9 cellular contexts compared by ENCODE assay signal in the genomic region with DNA sequence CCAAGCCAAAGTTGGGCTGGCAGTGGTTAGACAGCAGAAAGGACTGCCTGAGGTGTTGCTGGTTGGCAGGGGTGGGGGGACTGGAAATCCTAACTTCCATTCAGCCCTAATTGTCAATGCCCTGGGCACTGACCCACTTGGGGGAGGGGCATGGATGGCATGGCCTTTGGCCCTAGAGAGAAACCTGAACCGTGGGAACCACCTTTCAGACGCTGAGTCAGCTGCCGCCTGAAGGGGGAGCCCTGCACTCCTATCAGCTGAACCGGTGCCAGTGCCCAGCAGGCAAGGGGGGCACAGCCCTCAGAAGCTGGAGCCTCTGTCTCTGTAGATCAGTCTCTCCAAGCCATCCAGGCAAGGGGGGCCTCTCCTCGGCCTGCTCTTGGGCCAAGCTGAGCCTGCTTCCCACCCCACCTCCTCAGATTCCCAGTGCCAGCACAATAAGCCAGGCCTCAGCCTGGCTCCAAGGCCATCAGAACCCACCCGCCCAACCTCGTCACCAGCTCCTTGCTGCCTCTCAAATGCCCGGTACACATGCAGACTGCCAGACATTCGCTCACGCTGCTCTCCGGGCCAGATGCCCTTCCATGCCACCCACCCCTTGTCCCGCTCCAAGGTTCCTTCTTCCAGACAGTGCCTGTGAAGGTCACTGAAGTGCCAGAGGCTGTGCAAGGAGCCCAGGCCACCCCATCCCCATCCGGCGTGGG. TPM values are rescaled to one million over a fixed set of nuclear protein-coding genes. Genes with fewer than 3 reads are reported as not detected.
DNase-seq lines count a peak whose midpoint lies in the region; ATAC-seq, FAIRE-seq and TF ChIP-seq lines count a peak whose summit lies in the region.
"Had no signal": no experiment of that assay in that cellular context is flagged by ENCODE, and none has a peak within 500 bp of the region (broad histone marks: within the 10 kb centered on the region; RNA-seq: fewer than 3 reads in every experiment).

No MANE protein-coding gene starts in this region.

- TF ChIP-seq CTCF in astrocyte of the cerebellum (IDR thresholded peaks at IDR 0.05; ENCODE audit: low read depth, low read length, missing control alignments) (peak; percentile 70), keratinocyte (optimal IDR thresholded peaks at IDR 0.05 in 1 of 3, IDR thresholded peaks at IDR 0.05 in 1 of 3, conservative IDR thresholded peaks at IDR 0.05 in 1 of 3; ENCODE audit: extremely low read depth in 1 of 3, insufficient read depth in 2 of 3, low read length in 3 of 3) (peak; percentile 73 to 86 (median 78))

- dilution Hi-C loops in keratinocyte (cut with MboI; ENCODE audit: extremely low pct_ligation_motif_present, low sequenced_read_pairs): no loop called here

- ATAC-seq in GM21723 (IDR thresholded peaks at IDR 0.05; ENCODE audit: unreplicated experiment): no peak
- ATAC-seq in HG03095 (IDR thresholded peaks at IDR 0.05; ENCODE audit: unreplicated experiment): no peak

- peaks cover 38% of the 10 kb centered on the region for H3K4me1 ChIP-seq in keratinocyte (ENCODE audit: control insufficient read depth, extremely low read depth, insufficient read depth, low read length)

- H3K36me3 ChIP-seq in keratinocyte (ENCODE audit: control insufficient read depth in 2 of 2, extremely low read depth in 1 of 2, insufficient read depth in 2 of 2, low read length in 2 of 2): peaks cover 36 to 37% of the 10 kb centered on the region in 2 experiments

- peak; percentile 51 for FAIRE-seq in keratinocyte (lab: Jason Lieb, UNC)

- peaks cover 10% of the 10 kb centered on the region for H4K20me1 ChIP-seq in keratinocyte (ENCODE audit: control insufficient read depth, extremely low read depth, insufficient read depth, low read length)

- H3K9me3 ChIP-seq in keratinocyte (ENCODE audit: control insufficient read depth, low read depth, low read length): no peaks in the 10 kb centered on the region

- H3K4me3 ChIP-seq in astrocyte of the cerebellum (ENCODE audit: low read depth, low read length) (no peak overlapping the region), keratinocyte (ENCODE audit: control insufficient read depth in 2 of 3, extremely low read depth in 1 of 3, insufficient read depth in 2 of 3, low read depth in 1 of 3, low read length in 3 of 3) (no peak overlapping the region)

- H3K9me1 ChIP-seq in keratinocyte (ENCODE audit: control insufficient read depth, extremely low read depth, insufficient read depth, low read length): peaks cover 2% of the 10 kb centered on the region

- in situ Hi-C loops in astrocyte of the cerebellum (cut with HindIII; ENCODE audit: low sequenced_read_pairs): no loop called here

- no peaks in the 10 kb centered on the region for H3K27me3 ChIP-seq in keratinocyte (ENCODE audit: control insufficient read depth, extremely low read depth, insufficient read depth, low read length)

- H3K9ac ChIP-seq in keratinocyte (ENCODE audit: control insufficient read depth, extremely low read depth, insufficient read depth, low read length): no peak overlapping the region

- peak overlapping the region; percentile 36 for H3K27ac ChIP-seq in keratinocyte (ENCODE audit: control insufficient read depth, insufficient read depth, low read length)

- H3K4me2 ChIP-seq in keratinocyte (ENCODE audit: control insufficient read depth, extremely low read depth, insufficient read depth, low read depth, low read length): peak overlapping the region; percentile 60

- no peak overlapping the region for H2AFZ ChIP-seq in keratinocyte (ENCODE audit: control insufficient read depth, low read length)

- peaks cover 10% of the 10 kb centered on the region for H3K79me2 ChIP-seq in keratinocyte (ENCODE audit: control insufficient read depth, insufficient read depth, low read length)

- DNase-seq in COLO668 (lab: John Stamatoyannopoulos, UW; ENCODE audit: unreplicated experiment) (peak; percentile 83), HT1080 (ENCODE audit: low read depth) (peak; percentile 48), SKM-1 treated with dmso at 0.1 percent for 144 hours (lab: John Stamatoyannopoulos, UW; ENCODE audit: unreplicated experiment) (peak; percentile 53), astrocyte of the cerebellum (ENCODE audit: low read depth) (no peak), keratinocyte (ENCODE audit: low read depth, low spot score) (no peak)
- DNase-seq in stimulated activated CD4-positive, alpha-beta T cell treated with anti-CD3 and anti-CD28 coated beads, Interleukin-15, amount 100 ng/mL, for 24 hours: peak; percentile 68

RNA-seq across cellular contexts. Expression of gene TINAGL1, which starts 11.6 kb away (rescaled TPM):
- total RNA-seq in HT1080 (2014; rRNA removed; shearing (Covaris generic)): 14.5 and 16.0 TPM in 2 replicates
- polyA plus RNA-seq in HT1080 (2015; cell fraction: cytosol; rRNA removed): 53.4 and 55.5 TPM in 2 replicates
- polyA plus RNA-seq in HT1080 (2015; cell fraction: nucleus; rRNA removed): 50.8 and 58.7 TPM in 2 replicates
- polyA plus RNA-seq in keratinocyte: 189 to 315 TPM (median 275 TPM) in 3 replicates
- polyA plus RNA-seq in keratinocyte (2011; ENCODE audit: low read depth): 26.1 TPM
- 110 and 149 TPM in 2 replicates for polyA plus RNA-seq in keratinocyte (2011; cell fraction: cytosol; rRNA removed)
- 323 and 403 TPM in 2 replicates for polyA plus RNA-seq in keratinocyte (2011; cell fraction: nucleus; rRNA removed)
- polyA plus RNA-seq in keratinocyte (2012; ENCODE audit: low replicate concordance): 93.3 and 275 TPM in 2 replicates
- 198 to 587 TPM (median 223 TPM) in 3 replicates for polyA minus RNA-seq in keratinocyte
- polyA minus RNA-seq in keratinocyte (2011; cell fraction: cytosol; rRNA and poly(A)+ RNA removed): 259 TPM
- 310 and 334 TPM in 2 replicates for polyA minus RNA-seq in keratinocyte (2011; cell fraction: nucleus; rRNA and poly(A)+ RNA removed)

RNA-seq across cellular contexts. Expression of gene HCRTR1, which starts 29.6 kb away (rescaled TPM):
- not detected in 2 replicates for total RNA-seq in HT1080 (2014; rRNA removed; shearing (Covaris generic))
- 0.06 and 0.07 TPM in 2 replicates for polyA plus RNA-seq in HT1080 (2015; cell fraction: cytosol; rRNA removed)
- polyA plus RNA-seq in HT1080 (2015; cell fraction: nucleus; rRNA removed): 0.20 TPM in 1 of 2 replicates, not detected in the other
- polyA plus RNA-seq in keratinocyte: not detected in 3 replicates
- polyA plus RNA-seq in keratinocyte (2011; ENCODE audit: low read depth): not detected
- polyA plus RNA-seq in keratinocyte (2011; cell fraction: cytosol; rRNA removed): not detected in 2 replicates
- not detected in 2 replicates for polyA plus RNA-seq in keratinocyte (2011; cell fraction: nucleus; rRNA removed)
- not detected in 2 replicates for polyA plus RNA-seq in keratinocyte (2012; ENCODE audit: low replicate concordance)
- polyA minus RNA-seq in keratinocyte: not detected in 3 replicates
- not detected for polyA minus RNA-seq in keratinocyte (2011; cell fraction: cytosol; rRNA and poly(A)+ RNA removed)
- polyA minus RNA-seq in keratinocyte (2011; cell fraction: nucleus; rRNA and poly(A)+ RNA removed): not detected in 2 replicates
- total RNA-seq: RPMI7951 had no signal

RNA-seq across cellular contexts. Expression of gene PEF1, which starts 56.8 kb away (rescaled TPM):
- 80.9 and 125 TPM in 2 replicates for total RNA-seq in HT1080 (2014; rRNA removed; shearing (Covaris generic))
- 70.5 and 73.9 TPM in 2 replicates for polyA plus RNA-seq in HT1080 (2015; cell fraction: cytosol; rRNA removed)
- 66.3 and 70.7 TPM in 2 replicates for polyA plus RNA-seq in HT1080 (2015; cell fraction: nucleus; rRNA removed)
- 72.2 to 107 TPM (median 90.1 TPM) in 3 replicates for polyA plus RNA-seq in keratinocyte
- polyA plus RNA-seq in keratinocyte (2011; ENCODE audit: low read depth): 33.3 TPM
- 83.2 and 85.4 TPM in 2 replicates for polyA plus RNA-seq in keratinocyte (2011; cell fraction: cytosol; rRNA removed)
- polyA plus RNA-seq in keratinocyte (2011; cell fraction: nucleus; rRNA removed): 59.0 and 66.8 TPM in 2 replicates
- 67.9 and 68.1 TPM in 2 replicates for polyA plus RNA-seq in keratinocyte (2012; ENCODE audit: low replicate concordance)
- polyA minus RNA-seq in keratinocyte: 99.8 to 160 TPM (median 138 TPM) in 3 replicates
- 80.4 TPM for polyA minus RNA-seq in keratinocyte (2011; cell fraction: cytosol; rRNA and poly(A)+ RNA removed)
- 29.3 and 34.7 TPM in 2 replicates for polyA minus RNA-seq in keratinocyte (2011; cell fraction: nucleus; rRNA and poly(A)+ RNA removed)

Comparison
In these comparisons a context has a peak if more than half of its experiments do, and no peak if none do; other contexts are left out.
1. DNase-seq: peak in COLO668 (single experiment), HT1080 (single experiment), SKM-1 treated with dmso at 0.1 percent for 144 hours (single experiment) and stimulated activated CD4-positive, alpha-beta T cell treated with anti-CD3 and anti-CD28 coated beads, Interleukin-15, amount 100 ng/mL, for 24 hours (single experiment); none in astrocyte of the cerebellum (single experiment) and keratinocyte (single experiment).